ENCODE assay signal across 24 cellular contexts in the genomic region with DNA sequence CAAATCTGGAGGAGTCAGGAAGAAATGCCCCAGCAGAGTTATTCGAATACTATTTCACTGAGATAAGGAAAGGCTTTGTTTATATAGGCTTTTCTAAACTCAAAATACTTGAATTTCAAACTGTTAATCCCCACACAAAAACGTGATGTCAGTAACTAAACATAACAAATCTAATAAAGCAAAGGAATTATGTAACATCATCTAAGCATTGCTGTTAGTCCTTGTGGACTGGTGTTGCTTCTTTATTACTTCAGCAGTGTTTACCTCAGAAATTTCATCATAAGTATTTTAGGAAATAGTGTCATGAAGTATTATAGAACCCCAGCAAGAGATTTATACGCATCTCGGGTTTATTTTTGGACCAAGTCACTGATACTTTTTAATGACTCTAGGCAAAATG. TPM values are rescaled to one million over a fixed set of nuclear protein-coding genes. Genes with fewer than 3 reads are reported as not detected.
DNase-seq lines count a peak whose midpoint lies in the region; ATAC-seq, FAIRE-seq and TF ChIP-seq lines count a peak whose summit lies in the region.
"Had no signal": no experiment of that assay in that cellular context is flagged by ENCODE, and none has a peak within 500 bp of the region (broad histone marks: within the 10 kb centered on the region; RNA-seq: fewer than 3 reads in every experiment).

No MANE protein-coding gene starts in this region.

- peak; percentile 7 for FAIRE-seq in GM12878 (lab: Jason Lieb, UNC)
- FAIRE-seq: frontal cortex, H1 had no signal

- H3K9ac ChIP-seq in GM12878 (ENCODE audit: control insufficient read depth, insufficient read depth, low read length) (no peak overlapping the region), subcutaneous abdominal adipose tissue (ENCODE audit: low read length in 5 of 5) (no peak overlapping the region), PC-3 (ENCODE audit: low read length) (no peak overlapping the region)
- H3K9ac ChIP-seq: KMS-11 had no signal

- no peaks in the 10 kb centered on the region for H3K9me3 Mint-ChIP-seq in stimulated activated effector memory CD8-positive, alpha-beta T cell treated with anti-CD3 and anti-CD28 coated beads, Interleukin-12 subunit alpha, Interleukin-12 subunit beta, amount 100 ng/mL, for 72 hours
- H3K9me3 Mint-ChIP-seq: activated naive CD8-positive, alpha-beta T cell treated with anti-CD3 and anti-CD28 coated beads for 36 hours; activated T-cell treated with anti-CD3 and anti-CD28 coated beads, Interleukin-2, amount 50 U/mL, for 72 hours; effector memory CD8-positive, alpha-beta T cell; stimulated activated naive B cell treated with anti-CD40 and anti-IgM and Interleukin-4, amounts not matched to agents 10 μg/mL and 1 μg/mL and 100 μg/mL, for 72 hours had no signal

- no peak overlapping the region for H3K4me3 Mint-ChIP-seq in stimulated activated effector memory CD8-positive, alpha-beta T cell treated with anti-CD3 and anti-CD28 coated beads, Interleukin-12 subunit alpha, Interleukin-12 subunit beta, amount 100 ng/mL, for 72 hours
- H3K4me3 Mint-ChIP-seq: activated CD8-positive, alpha-beta T cell treated with anti-CD3 and anti-CD28 coated beads, Interleukin-2, amount 10 ng/mL, durations not matched to agents 7 days and 5 days; activated naive CD8-positive, alpha-beta T cell treated with anti-CD3 and anti-CD28 coated beads for 36 hours; activated T-cell treated with anti-CD3 and anti-CD28 coated beads, Interleukin-2, amount 50 U/mL, for 72 hours; effector memory CD8-positive, alpha-beta T cell; stimulated activated naive B cell treated with anti-CD40 and anti-IgM and Interleukin-4, amounts not matched to agents 10 μg/mL and 1 μg/mL and 100 μg/mL, for 72 hours had no signal

- intact Hi-C loops in GM12878 (cut with micrococcal nuclease; ENCODE audit: unreplicated experiment) (no loop called here), PC-3 (cut with micrococcal nuclease) (no loop called here)

- 88% methylated on average over 4 of the region's 4 CpGs for WGBS in GM12878 (ENCODE audit: insufficient coverage, insufficient replicate concordance, low lambda C conversion rate, missing lambda C conversion rate)
- 69% methylated on average over 4 of the region's 4 CpGs for WGBS in hepatocyte (ENCODE audit: low lambda C conversion rate, missing lambda C conversion rate)

- H3K9me3 ChIP-seq in GM12878 (replicated peaks; ENCODE audit: control insufficient read depth, insufficient read depth, low read length), result peaks cover 6% of the 10 kb centered on the region; the same call in 2 of the 3 replicates
- H3K9me3 ChIP-seq in hepatocyte (ENCODE audit: low read depth), result no peaks in the 10 kb centered on the region
- no peaks in the 10 kb centered on the region for H3K9me3 ChIP-seq in subcutaneous abdominal adipose tissue (ENCODE audit: control insufficient read depth in 5 of 5, low read length in 5 of 5)
- no peaks in the 10 kb centered on the region for H3K9me3 ChIP-seq in PC-3 (ENCODE audit: low read length)
- H3K9me3 ChIP-seq: tibial nerve had no signal

- POLR2A ChIA-PET in GM12878 (lab: Charles Lee) (no interaction called here), PC-3 (lab: Charles Lee; ENCODE audit: unreplicated experiment) (no interaction called here)

- H2AFZ ChIP-seq in GM12878 (ENCODE audit: control insufficient read depth, low read depth, low read length), result no peak overlapping the region
- H2AFZ ChIP-seq in hepatocyte, result no peak overlapping the region
- H2AFZ ChIP-seq in PC-3 (ENCODE audit: low read length), result no peak overlapping the region

- no peaks in the 10 kb centered on the region for H3K27me3 ChIP-seq in GM12878 (replicated peaks in 1 of 2; ENCODE audit: control insufficient read depth in 2 of 2, insufficient read depth in 2 of 2, low read length in 1 of 2)
- H3K27me3 ChIP-seq in hepatocyte, result no peaks in the 10 kb centered on the region
- H3K27me3 ChIP-seq in subcutaneous abdominal adipose tissue (ENCODE audit: control insufficient read depth in 5 of 5, insufficient read depth in 4 of 5, low read length in 5 of 5), result no peaks in the 10 kb centered on the region
- H3K27me3 ChIP-seq in PC-3 (ENCODE audit: low read length), result no peaks in the 10 kb centered on the region
- H3K27me3 ChIP-seq: tibial nerve had no signal

- TF ChIP-seq POLR2A in GM12878 (IDR thresholded peaks at IDR 0.05; ENCODE audit: low read depth, low read length), result no peak

- no peaks in the 10 kb centered on the region for H3F3A ChIP-seq in PC-3 (ENCODE audit: low read length, unreplicated experiment)

- peaks cover 0 to 4% of the 10 kb centered on the region in 2 experiments; a peak in 1 of 4 replicates for H3K36me3 ChIP-seq in GM12878 (ENCODE audit: control insufficient read depth in 2 of 2, insufficient read depth in 2 of 2, low read length in 1 of 2)
- H3K36me3 ChIP-seq in hepatocyte (replicated peaks; ENCODE audit: insufficient read depth, low read depth), result no peaks in the 10 kb centered on the region
- H3K36me3 ChIP-seq in subcutaneous abdominal adipose tissue (ENCODE audit: control insufficient read depth in 5 of 5, insufficient read depth in 5 of 5, low read length in 5 of 5), result peaks cover 7 to 26% (median 16%) of the 10 kb centered on the region in 5 donors
- H3K36me3 ChIP-seq in PC-3 (ENCODE audit: low read depth, low read length), result peaks cover 21% of the 10 kb centered on the region; the same call in 1 of the 2 replicates

- H3K79me2 ChIP-seq in GM12878 (ENCODE audit: control insufficient read depth, insufficient read depth, low read length) (no peaks in the 10 kb centered on the region), hepatocyte (peaks cover 9% of the 10 kb centered on the region), PC-3 (ENCODE audit: low read length) (no peaks in the 10 kb centered on the region)

- TF ChIP-seq RAD21 in GM12878 (IDR thresholded peaks at IDR 0.05; ENCODE audit: insufficient read depth, low read depth, low read length), result no peak

- H3K36me3 Mint-ChIP-seq in stimulated activated effector memory CD8-positive, alpha-beta T cell treated with anti-CD3 and anti-CD28 coated beads, Interleukin-12 subunit alpha, Interleukin-12 subunit beta, amount 100 ng/mL, for 72 hours, result peaks cover 69% of the 10 kb centered on the region

- ATAC-seq in GM12878, result no peak
- no peak for ATAC-seq in PC-3
- no peak for ATAC-seq in stimulated activated effector memory CD8-positive, alpha-beta T cell treated with anti-CD3 and anti-CD28 coated beads, Interleukin-12 subunit alpha, Interleukin-12 subunit beta, amount 100 ng/mL, for 72 hours
- no peak for ATAC-seq in HG03159 (IDR thresholded peaks at IDR 0.05; ENCODE audit: unreplicated experiment)
- ATAC-seq: activated CD8-positive, alpha-beta T cell treated with anti-CD3 and anti-CD28 coated beads, Interleukin-2, amount 10 ng/mL, durations not matched to agents 7 days and 5 days; activated T-cell treated with anti-CD3 and anti-CD28 coated beads, Interleukin-2, amount 50 U/mL, for 72 hours; effector memory CD8-positive, alpha-beta T cell; stimulated activated naive B cell treated with anti-CD40 and anti-IgM and Interleukin-4, amounts not matched to agents 10 μg/mL and 1 μg/mL and 100 μg/mL, for 72 hours had no signal

- H3K27ac Mint-ChIP-seq in stimulated activated effector memory CD8-positive, alpha-beta T cell treated with anti-CD3 and anti-CD28 coated beads, Interleukin-12 subunit alpha, Interleukin-12 subunit beta, amount 100 ng/mL, for 72 hours, result no peak overlapping the region
- H3K27ac Mint-ChIP-seq: activated CD8-positive, alpha-beta T cell treated with anti-CD3 and anti-CD28 coated beads, Interleukin-2, amount 10 ng/mL, durations not matched to agents 7 days and 5 days; activated naive CD8-positive, alpha-beta T cell treated with anti-CD3 and anti-CD28 coated beads for 36 hours; activated T-cell treated with anti-CD3 and anti-CD28 coated beads, Interleukin-2, amount 50 U/mL, for 72 hours; effector memory CD8-positive, alpha-beta T cell; stimulated activated naive B cell treated with anti-CD40 and anti-IgM and Interleukin-4, amounts not matched to agents 10 μg/mL and 1 μg/mL and 100 μg/mL, for 72 hours had no signal

- H4K20me1 ChIP-seq in GM12878 (ENCODE audit: control insufficient read depth, insufficient read depth) (no peaks in the 10 kb centered on the region), hepatocyte (ENCODE audit: insufficient read depth, poor library complexity, severe bottlenecking) (no peaks in the 10 kb centered on the region), PC-3 (ENCODE audit: low read length) (no peaks in the 10 kb centered on the region)

- RAD21 ChIA-PET in GM12878 (lab: Charles Lee; ENCODE audit: unreplicated experiment), result no interaction called here

- TF ChIP-seq EP300 in GM12878 (IDR thresholded peaks at IDR 0.05; ENCODE audit: borderline replicate concordance in 1 of 2, control insufficient read depth in 1 of 2, low read depth in 2 of 2, low read length in 2 of 2), result no peak

- H3K9me2 ChIP-seq in hepatocyte (replicated peaks; ENCODE audit: insufficient read depth) (no peaks in the 10 kb centered on the region), PC-3 (replicated peaks; ENCODE audit: low read length) (no peaks in the 10 kb centered on the region)

- H3K4me1 Mint-ChIP-seq in stimulated activated effector memory CD8-positive, alpha-beta T cell treated with anti-CD3 and anti-CD28 coated beads, Interleukin-12 subunit alpha, Interleukin-12 subunit beta, amount 100 ng/mL, for 72 hours, result peaks cover 20% of the 10 kb centered on the region

- DNase-seq in NOMO-1 treated with DMSO at 0.1 percent for 48 hours (lab: John Stamatoyannopoulos, UW; ENCODE audit: unreplicated experiment) (peak; percentile 40), NOMO-1 treated with dmso at 0.1 percent for 144 hours (lab: John Stamatoyannopoulos, UW; ENCODE audit: unreplicated experiment) (no peak), GM12878 (ENCODE audit: low read depth, low spot score) (no peak), hepatocyte (ENCODE audit: low spot score) (no peak), PC-3 (no peak)
- DNase-seq in stimulated activated effector memory CD8-positive, alpha-beta T cell treated with anti-CD3 and anti-CD28 coated beads, Interleukin-12 subunit alpha, Interleukin-12 subunit beta, amount 100 ng/mL, for 72 hours (ENCODE audit: low spot score in 2 of 2), result no peak
- DNase-seq: activated CD8-positive, alpha-beta T cell treated with anti-CD3 and anti-CD28 coated beads, Interleukin-2, amount 10 ng/mL, durations not matched to agents 7 days and 5 days; activated naive CD8-positive, alpha-beta T cell treated with anti-CD3 and anti-CD28 coated beads for 36 hours; activated T-cell treated with anti-CD3 and anti-CD28 coated beads, Interleukin-2, amount 50 U/mL, for 72 hours; central memory CD4-positive, alpha-beta T cell; effector memory CD8-positive, alpha-beta T cell; NCI-H1417 treated with DMSO at 0.1 percent for 48 hours; NCI-H2171 treated with DMSO at 0.1 percent for 48 hours; stimulated activated CD4-positive, alpha-beta T cell treated with anti-CD3 and anti-CD28 coated beads, Interleukin-12 subunit alpha, Interleukin-12 subunit beta, amount 100 ng/mL, for 4 hours; stimulated activated naive B cell treated with anti-CD40 and anti-IgM and Interleukin-4, amounts not matched to agents 10 μg/mL and 1 μg/mL and 100 μg/mL, for 72 hours; WERI-Rb-1 had no signal

- H3K27ac ChIP-seq in GM12878 (ENCODE audit: control insufficient read depth, insufficient read depth) (no peak overlapping the region), hepatocyte (peak overlapping the region; percentile 11), subcutaneous abdominal adipose tissue (ENCODE audit: low read depth, low read length) (peak overlapping the region; percentile 42), PC-3 (ENCODE audit: low read length) (no peak overlapping the region)
- H3K27ac ChIP-seq: 22Rv1, C4-2B, KMS-11, WERI-Rb-1 had no signal

- H3K4me1 ChIP-seq in GM12878 (ENCODE audit: control insufficient read depth, insufficient read depth, low read length) (no peaks in the 10 kb centered on the region; the same call in 1 of the 2 replicates), hepatocyte (ENCODE audit: insufficient read depth) (no peaks in the 10 kb centered on the region), subcutaneous abdominal adipose tissue (ENCODE audit: control insufficient read depth in 5 of 5, insufficient read depth in 5 of 5, low read length in 5 of 5) (peaks cover 0 to 17% (median 5%) of the 10 kb centered on the region in 5 donors), PC-3 (ENCODE audit: insufficient read depth, low read length) (no peaks in the 10 kb centered on the region)

- SMC1A ChIA-PET in GM12878 (lab: Charles Lee; ENCODE audit: uncharacterized antibody, unreplicated experiment), result no interaction called here

- BruUV-seq in GM12878 (replicated peaks; lab: Mats Ljungman, UMichigan) (no TSS peak), PC-3 (replicated peaks; lab: Mats Ljungman, UMichigan) (no TSS peak)

- TF ChIP-seq CTCF in GM12878 (IDR thresholded peaks at IDR 0.05 in 2 of 3, conservative IDR thresholded peaks at IDR 0.05 in 1 of 3; ENCODE audit: control insufficient read depth in 2 of 3, extremely low read depth in 1 of 3, insufficient read depth in 1 of 3, low read depth in 3 of 3, low read length in 3 of 3), result no peak
- TF ChIP-seq CTCF in hepatocyte (IDR thresholded peaks at IDR 0.05; ENCODE audit: poor library complexity), result no peak
- no peak for TF ChIP-seq CTCF in PC-3 (conservative IDR thresholded peaks at IDR 0.05; ENCODE audit: low read depth, low read length)

- in situ Hi-C loops in GM12878 (cut with MboI), result no loop called here

- CTCF ChIA-PET in GM12878 (lab: Yijun Ruan, JAX), result no interaction called here
- CTCF ChIA-PET in PC-3 (lab: Charles Lee), result no interaction called here

- H3K4me3 ChIP-seq in GM12878 (no peak overlapping the region), hepatocyte (no peak overlapping the region), subcutaneous abdominal adipose tissue (ENCODE audit: low read depth in 1 of 5, low read length in 5 of 5) (no peak overlapping the region), PC-3 (ENCODE audit: low read length) (no peak overlapping the region)
- H3K4me3 ChIP-seq: tibial nerve had no signal

- no peak overlapping the region for H3K4me2 ChIP-seq in GM12878 (ENCODE audit: control insufficient read depth, insufficient read depth)
- no peak overlapping the region for H3K4me2 ChIP-seq in hepatocyte
- no peak overlapping the region for H3K4me2 ChIP-seq in PC-3 (ENCODE audit: low read length)
- H3K4me2 ChIP-seq: KMS-11 had no signal

RNA-seq across cellular contexts. Expression of a gene that starts 19.7 kb away (rescaled TPM):
- 18.3 and 22.6 TPM in 2 replicates for total RNA-seq in GM12878 (2013; cell fraction: nucleolus; rRNA removed)
- 6.0 and 8.5 TPM in 2 replicates for total RNA-seq in GM12878 (2014; rRNA removed)
- 6.7 and 8.0 TPM in 2 replicates for total RNA-seq in GM12878 (2014; rRNA removed; fragmentation: Illumina TruSeq; extraction: Trizol)
- 6.4 and 7.4 TPM in 2 replicates for total RNA-seq in GM12878 (2021)
- 1.1 TPM for polyA plus RNA-seq in GM12878 (2011; ENCODE audit: low read depth)
- 4.5 and 4.9 TPM in 2 replicates for polyA plus RNA-seq in GM12878 (2011; rRNA removed)
- 1.8 and 2.0 TPM in 2 replicates for polyA plus RNA-seq in GM12878 (2011; cell fraction: cytosol; rRNA removed)
- polyA plus RNA-seq in GM12878 (2011; cell fraction: nucleus; rRNA removed), result 2.3 and 4.2 TPM in 2 replicates
- 2.2 and 2.3 TPM in 2 replicates for polyA plus RNA-seq in GM12878 (2012)
- 6.7 and 7.0 TPM in 2 replicates for polyA plus RNA-seq in GM12878 (2014; fragmentation: Illumina TruSeq; extraction: Trizol)
- polyA plus RNA-seq in GM12878 (2014; fragmentation: Nextera tagmentation; extraction: Ambion mirVana), result 1 to 10 TPM; 2.2 to 3.1 TPM
- polyA plus RNA-seq in GM12878 (2014; rRNA removed), result 6.4 and 11.0 TPM in 2 replicates
- polyA plus RNA-seq in GM12878 (2016; fragmentation: Nextera tagmentation; extraction: Ambion mirVana), result 1 to 10 TPM; 8.0 to 8.4 TPM
- polyA minus RNA-seq in GM12878 (2011; rRNA and poly(A)+ RNA removed), result 0.77 and 2.6 TPM in 2 replicates
- 1.0 and 2.5 TPM in 2 replicates for polyA minus RNA-seq in GM12878 (2011; cell fraction: cytosol; rRNA and poly(A)+ RNA removed)
- polyA minus RNA-seq in GM12878 (2011; cell fraction: nucleus; rRNA and poly(A)+ RNA removed), result 1.8 and 3.3 TPM in 2 replicates
- 5.8 and 8.0 TPM in 2 replicates for total RNA-seq in hepatocyte
- polyA plus RNA-seq in hepatocyte, result 4.1 and 6.2 TPM in 2 replicates
- total RNA-seq in PC-3 (2014; rRNA removed), result 4.8 and 6.1 TPM in 2 replicates

RNA-seq across cellular contexts. Expression of a gene that starts 27.9 kb away (rescaled TPM):
- 49.8 and 53.0 TPM in 2 replicates for total RNA-seq in GM12878 (2013; cell fraction: nucleolus; rRNA removed)
- total RNA-seq in GM12878 (2014; rRNA removed) (13.4 and 14.8 TPM in 2 replicates), GM12878 (2014; rRNA removed; fragmentation: Illumina TruSeq; extraction: Trizol) (17.0 TPM in 2 replicates), GM12878 (2021) (11.9 and 12.6 TPM in 2 replicates), hepatocyte (14.2 and 15.3 TPM in 2 replicates), PC-3 (2014; rRNA removed) (3.6 and 3.7 TPM in 2 replicates)
- 4.9 TPM for polyA plus RNA-seq in GM12878 (2011; ENCODE audit: low read depth)
- polyA plus RNA-seq in GM12878 (2011; rRNA removed) (13.9 and 18.0 TPM in 2 replicates), GM12878 (2014; fragmentation: Illumina TruSeq; extraction: Trizol) (13.3 and 19.9 TPM in 2 replicates), GM12878 (2014; fragmentation: Nextera tagmentation; extraction: Ambion mirVana) (1 to 10 TPM; 9.1 to 9.8 TPM), GM12878 (2014; rRNA removed) (8.4 and 12.8 TPM in 2 replicates), GM12878 (2016; fragmentation: Nextera tagmentation; extraction: Ambion mirVana) (10 to 100 TPM; 12.2 to 14.9 TPM), hepatocyte (3.5 and 4.5 TPM in 2 replicates)
- 5.5 and 6.2 TPM in 2 replicates for polyA plus RNA-seq in GM12878 (2011; cell fraction: cytosol; rRNA removed)
- polyA plus RNA-seq in GM12878 (2011; cell fraction: nucleus; rRNA removed), result 14.1 and 14.9 TPM in 2 replicates
- 7.6 and 8.2 TPM in 2 replicates for polyA plus RNA-seq in GM12878 (2012)
- polyA minus RNA-seq in GM12878 (2011; rRNA and poly(A)+ RNA removed), result 9.0 and 9.3 TPM in 2 replicates
- polyA minus RNA-seq in GM12878 (2011; cell fraction: cytosol; rRNA and poly(A)+ RNA removed), result 2.5 and 4.8 TPM in 2 replicates
- polyA minus RNA-seq in GM12878 (2011; cell fraction: nucleus; rRNA and poly(A)+ RNA removed), result 9.8 and 14.4 TPM in 2 replicates

RNA-seq across cellular contexts. Expression of a gene that starts 28.5 kb away (rescaled TPM):
- 63.6 and 67.6 TPM in 2 replicates for total RNA-seq in GM12878 (2013; cell fraction: nucleolus; rRNA removed)
- total RNA-seq in GM12878 (2014; rRNA removed), result 20.7 and 26.0 TPM in 2 replicates
- 18.2 and 18.6 TPM in 2 replicates for total RNA-seq in GM12878 (2014; rRNA removed; fragmentation: Illumina TruSeq; extraction: Trizol)
- total RNA-seq in GM12878 (2021), result 17.1 and 18.7 TPM in 2 replicates
- polyA plus RNA-seq in GM12878 (2011; ENCODE audit: low read depth), result 5.3 TPM
- 27.6 and 30.9 TPM in 2 replicates for polyA plus RNA-seq in GM12878 (2011; rRNA removed)
- polyA plus RNA-seq in GM12878 (2011; cell fraction: cytosol; rRNA removed), result 16.0 and 16.1 TPM in 2 replicates
- 9.2 and 11.1 TPM in 2 replicates for polyA plus RNA-seq in GM12878 (2011; cell fraction: nucleus; rRNA removed)
- 6.2 and 9.0 TPM in 2 replicates for polyA plus RNA-seq in GM12878 (2012)
- 11.5 and 11.9 TPM in 2 replicates for polyA plus RNA-seq in GM12878 (2014; fragmentation: Illumina TruSeq; extraction: Trizol)
- polyA plus RNA-seq in GM12878 (2014; fragmentation: Nextera tagmentation; extraction: Ambion mirVana), result 1 to 10 TPM; 2.6 to 4.9 TPM
- 14.9 and 15.2 TPM in 2 replicates for polyA plus RNA-seq in GM12878 (2014; rRNA removed)
- 10 to 100 TPM; 22.0 to 22.6 TPM for polyA plus RNA-seq in GM12878 (2016; fragmentation: Nextera tagmentation; extraction: Ambion mirVana)
- 19.7 and 26.8 TPM in 2 replicates for polyA minus RNA-seq in GM12878 (2011; rRNA and poly(A)+ RNA removed)
- polyA minus RNA-seq in GM12878 (2011; cell fraction: cytosol; rRNA and poly(A)+ RNA removed), result 6.1 and 6.4 TPM in 2 replicates
- polyA minus RNA-seq in GM12878 (2011; cell fraction: nucleus; rRNA and poly(A)+ RNA removed), result 16.9 and 24.7 TPM in 2 replicates
- total RNA-seq in hepatocyte, result 60.0 and 74.3 TPM in 2 replicates
- polyA plus RNA-seq in hepatocyte, result 24.9 and 25.2 TPM in 2 replicates
- 30.4 and 37.7 TPM in 2 replicates for total RNA-seq in PC-3 (2014; rRNA removed)

Comparison
In these comparisons a context has a peak if more than half of its experiments do, and no peak if none do; other contexts are left out.
1. H3K27ac ChIP-seq: peak in hepatocyte (single experiment) and subcutaneous abdominal adipose tissue (single experiment); none in GM12878 (single experiment) and PC-3 (single experiment).